ENCODE assay signal across 8 cellular contexts in the genomic region with DNA sequence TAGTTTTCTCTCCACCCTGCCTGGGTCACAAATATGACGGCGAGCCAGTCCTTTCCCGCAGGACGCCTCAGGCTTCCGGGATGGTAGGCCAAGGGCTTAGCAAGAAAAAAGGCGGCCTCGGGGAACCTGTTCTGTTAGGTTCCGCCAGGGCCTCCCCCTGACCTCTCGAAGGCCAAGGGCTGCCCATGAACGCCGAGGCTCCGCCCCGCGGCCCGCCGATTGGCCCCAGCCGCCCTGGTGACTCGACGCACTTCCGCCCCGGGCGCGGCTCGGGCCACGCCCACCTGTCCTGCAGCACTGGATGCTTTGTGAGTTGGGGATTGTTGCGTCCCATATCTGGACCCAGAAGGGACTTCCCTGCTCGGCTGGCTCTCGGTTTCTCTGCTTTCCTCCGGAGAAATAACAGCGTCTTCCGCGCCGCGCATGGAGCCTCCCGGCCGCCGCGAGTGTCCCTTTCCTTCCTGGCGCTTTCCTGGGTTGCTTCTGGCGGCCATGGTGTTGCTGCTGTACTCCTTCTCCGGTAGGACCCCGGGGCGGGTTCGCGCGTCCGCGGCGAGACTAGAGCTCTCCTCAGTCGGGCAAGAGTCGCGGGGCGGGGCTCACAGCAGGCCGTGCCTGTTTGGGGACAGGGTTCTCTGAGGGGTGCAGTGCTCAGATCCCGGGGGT. TPM values are rescaled to one million over a fixed set of nuclear protein-coding genes. Genes with fewer than 3 reads are reported as not detected.
DNase-seq lines count a peak whose midpoint lies in the region; ATAC-seq lines count a peak whose summit lies in the region.

A gene (plus strand): TSS at position 265 of the 666 bp plus-strand sequence. CDS start 159 bp downstream, at position 424.

- H3K36me3 Mint-ChIP-seq in CD8-positive, alpha-beta memory T cell, result peaks cover 0 to 25% (median 0%) of the 10 kb centered on the region in 3 donors

- H3K27me3 Mint-ChIP-seq in CD8-positive, alpha-beta memory T cell, result peaks cover 0 to 1% of the 10 kb centered on the region in 2 donors

- DNase-seq in CD8-positive, alpha-beta memory T cell, result peak; percentile 91 to 95 (median 93)
- DNase-seq in HS-5 (ENCODE audit: low read depth), result peak; percentile 69
- peak; percentile 91 for DNase-seq in NK-92 treated with Interleukin-12 subunit alpha and Interleukin-12 subunit beta, amount 100 ng/mL, for 24 hours (lab: John Stamatoyannopoulos, UW)
- DNase-seq in activated CD8-positive, alpha-beta memory T cell treated with anti-CD3 and anti-CD28 coated beads for 24 hours, result peak; percentile 95
- DNase-seq in effector CD8-positive, alpha-beta T cell (lab: John Stamatoyannopoulos, UW), result peak; percentile 89
- peak; percentile 98 for DNase-seq in medulla oblongata (ENCODE audit: extremely low spot score)
- peak; percentile 86 for DNase-seq in stimulated activated CD8-positive, alpha-beta memory T cell treated with anti-CD3 and anti-CD28 coated beads, Interleukin-12 subunit alpha, Interleukin-12 subunit beta, amount 100 ng/mL, for 1 hour (ENCODE audit: low read depth)

- H3K27me3 ChIP-seq in CD8-positive, alpha-beta memory T cell (ENCODE audit: insufficient read depth, low read length, poor library complexity, severe bottlenecking), result no peaks in the 10 kb centered on the region

- H3K4me3 ChIP-seq in CD8-positive, alpha-beta memory T cell (ENCODE audit: low read length), result peak within 1 kb of the TSS; percentile 83

- H3K36me3 ChIP-seq in CD8-positive, alpha-beta memory T cell (ENCODE audit: insufficient read depth, low read length), result no peaks in the 10 kb centered on the region

- H3K4me3 Mint-ChIP-seq in CD8-positive, alpha-beta memory T cell, result peak within 1 kb of the TSS; percentile 94 to 100 (median 100)

- POLR2A ChIA-PET in CD8-positive, alpha-beta memory T cell (lab: Charles Lee), result interaction anchor here (1.0 to 1.2 kb wide), 2 partner anchors 22 to 71 kb away, joined by 3 to 7 read pairs; no protein-coding TSS in a partner anchor

- H3K27ac ChIP-seq in CD8-positive, alpha-beta memory T cell (ENCODE audit: low read depth, low read length), result peak within 1 kb of the TSS; percentile 81

- CTCF ChIA-PET in CD8-positive, alpha-beta memory T cell (lab: Charles Lee), result interaction anchor here (0.6 to 1.4 kb wide), 3 partner anchors 10 to 117 kb away, joined by 3 to 4 read pairs (median 3); no protein-coding TSS in a partner anchor

- ATAC-seq in GM19468 (IDR thresholded peaks at IDR 0.05; ENCODE audit: extremely low read depth, unreplicated experiment), result peak; percentile 92

- peak within 1 kb of the TSS; percentile 84 to 100 (median 98) for H3K27ac Mint-ChIP-seq in CD8-positive, alpha-beta memory T cell

- no peaks in the 10 kb centered on the region for H3K9me3 ChIP-seq in CD8-positive, alpha-beta memory T cell (ENCODE audit: low read length)

- H3K4me1 Mint-ChIP-seq in CD8-positive, alpha-beta memory T cell, result peaks cover 70 to 83% (median 82%) of the 10 kb centered on the region in 3 donors

- peaks cover 66% of the 10 kb centered on the region for H3K4me1 ChIP-seq in CD8-positive, alpha-beta memory T cell (ENCODE audit: insufficient read depth, low read length)

- H3K9me3 Mint-ChIP-seq in CD8-positive, alpha-beta memory T cell, result no peaks in the 10 kb centered on the region

RNA-seq across cellular contexts. Expression of the gene that starts here (rescaled TPM):
- 100 to 1,000 TPM in 1 of 2 experiments, 10 to 100 TPM in 1; 86.1 to 102 TPM for total RNA-seq in CD8-positive, alpha-beta memory T cell
- 165 TPM for polyA plus RNA-seq in CD8-positive, alpha-beta memory T cell

Comparison
In these comparisons a context has a peak if more than half of its experiments do, and no peak if none do; other contexts are left out.
1. Peak in every context shown above with its lines: DNase-seq, ATAC-seq, H3K4me3 ChIP-seq and H3K27ac ChIP-seq.